In the genomic region with DNA sequence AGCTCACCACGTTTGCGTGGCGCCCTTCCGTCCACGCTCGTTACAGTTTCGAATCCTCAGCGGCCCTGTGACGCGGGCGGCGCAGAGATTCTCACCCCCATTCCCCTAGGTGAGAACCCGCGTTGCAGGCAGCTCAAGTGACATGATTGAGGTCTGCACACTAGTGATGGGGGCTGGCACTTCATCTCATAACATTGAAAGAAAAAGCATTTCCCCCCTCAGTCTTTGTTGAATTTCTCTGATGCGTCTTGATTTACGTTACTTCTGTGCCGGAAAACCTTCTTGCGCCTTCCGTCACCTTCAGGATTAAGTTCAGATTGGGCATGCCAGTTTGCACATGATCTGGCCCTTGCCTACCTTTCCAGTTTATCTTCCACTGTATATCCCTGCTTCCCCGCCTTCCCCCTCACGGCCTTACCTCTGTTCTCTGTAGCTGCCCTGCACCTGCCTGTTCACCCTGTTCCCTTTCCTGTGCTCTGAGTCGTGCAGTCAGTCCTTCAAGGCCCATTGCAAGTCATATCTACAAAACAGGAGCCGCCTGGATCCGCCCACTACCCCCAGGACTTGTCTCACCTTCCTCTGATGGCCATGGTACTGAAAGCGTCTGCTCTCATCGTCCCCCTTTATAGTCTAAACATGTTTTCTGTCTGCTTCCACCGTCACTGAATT, we compare ENCODE assay signal across 8 cellular contexts. TPM values are rescaled to one million over a fixed set of nuclear protein-coding genes. Genes with fewer than 3 reads are reported as not detected.
A peak's percentile ranks its signal among the peaks of the same experiment; 100 is the strongest.
DNase-seq lines count a peak whose midpoint lies in the region; ATAC-seq and TF ChIP-seq lines count a peak whose summit lies in the region.

No MANE protein-coding gene starts in this region.

- H3K4me1 ChIP-seq in Peyer's patch (peaks cover 0 to 13% (median 6%) of the 10 kb centered on the region in 4 donors), right atrium auricular region (peaks cover 0 to 21% of the 10 kb centered on the region in 2 donors), skeletal muscle satellite cell (ENCODE audit: control insufficient read depth, insufficient read depth, low read length) (peaks cover 63% of the 10 kb centered on the region)

- peak overlapping the region; percentile 95 for H3K9ac ChIP-seq in skeletal muscle satellite cell (ENCODE audit: low read depth, low read length)

- H3K27me3 ChIP-seq in GM06990 (replicated peaks; ENCODE audit: control insufficient read depth, insufficient read depth, low read length) (no peaks in the 10 kb centered on the region), Peyer's patch (no peaks in the 10 kb centered on the region), right atrium auricular region (no peaks in the 10 kb centered on the region), skeletal muscle satellite cell (ENCODE audit: control insufficient read depth, insufficient read depth, low read length) (no peaks in the 10 kb centered on the region)

- H3K4me2 ChIP-seq in skeletal muscle satellite cell (ENCODE audit: low read length): peak overlapping the region; percentile 82

- H3K36me3 ChIP-seq in GM06990 (ENCODE audit: control insufficient read depth, insufficient read depth, low read length) (peaks cover 6% of the 10 kb centered on the region), Peyer's patch (peaks cover 0 to 4% (median 0%) of the 10 kb centered on the region in 3 donors), right atrium auricular region (peaks cover 8% of the 10 kb centered on the region), skeletal muscle satellite cell (ENCODE audit: insufficient read depth, low read length) (peaks cover 24% of the 10 kb centered on the region)

- H3K9me3 ChIP-seq in Peyer's patch (no peaks in the 10 kb centered on the region), right atrium auricular region (no peaks in the 10 kb centered on the region), skeletal muscle satellite cell (replicated peaks; ENCODE audit: low read length) (no peaks in the 10 kb centered on the region)

- TF ChIP-seq CTCF in GM06990 (IDR thresholded peaks at IDR 0.05; ENCODE audit: insufficient read depth, low read length, poor library complexity, severe bottlenecking) (no peak), Peyer's patch (IDR thresholded peaks at IDR 0.05) (no peak), right atrium auricular region (IDR thresholded peaks at IDR 0.05) (no peak)

- H3K4me3 ChIP-seq in GM06990 (replicated peaks; ENCODE audit: low read depth, low read length): peak overlapping the region; percentile 65
- peak overlapping the region; percentile 61 to 89 (median 75) for H3K4me3 ChIP-seq in Peyer's patch
- peak overlapping the region; percentile 47 to 75 for H3K4me3 ChIP-seq in right atrium auricular region
- H3K4me3 ChIP-seq in skeletal muscle satellite cell (ENCODE audit: low read length): peak overlapping the region; percentile 92

- no peak for TF ChIP-seq POLR2A in Peyer's patch (IDR thresholded peaks at IDR 0.05)

- ATAC-seq in HG02973 (IDR thresholded peaks at IDR 0.05; ENCODE audit: unreplicated experiment): peak; percentile 3
- no peak for ATAC-seq in HG02840 (IDR thresholded peaks at IDR 0.05; ENCODE audit: low FRiP score, unreplicated experiment)

- H3K27ac ChIP-seq in Peyer's patch (peak overlapping the region; percentile 73 to 96 (median 94)), right atrium auricular region (peak overlapping the region; percentile 91 to 93)

- DNase-seq in GM06990 (ENCODE audit: extremely low read depth, insufficient read length): peak; percentile 51
- peak; percentile 43 to 58 (median 56) for DNase-seq in Peyer's patch
- DNase-seq in activated naive CD4-positive, alpha-beta T cell treated with Interleukin-2 at 50 U/mL for 16 hours: peak; percentile 58
- no peak for DNase-seq in right atrium auricular region (ENCODE audit: low spot score)
- DNase-seq in cerebellar nuclear complex (lab: John Stamatoyannopoulos, UW): no peak

RNA-seq across cellular contexts. Expression of a gene that starts 1.1 kb away (rescaled TPM):
- total RNA-seq in Peyer's patch (100 to 1,000 TPM in 3 of 4 donors, 10 to 100 TPM in 1; 43.7 to 181 (median 107) TPM), right atrium auricular region (10 to 100 TPM in 1 of 2 donors, 1 to 10 TPM in 1; 8.8 to 15.4 TPM)
- total RNA-seq in skeletal muscle satellite cell (2012; rRNA removed): 26.1 and 32.8 TPM in 2 replicates

RNA-seq across cellular contexts. Expression of a gene that starts 40.9 kb away (rescaled TPM):
- total RNA-seq in Peyer's patch (1 to 10 TPM in 1 of 4 donors, under 1 TPM in 2, not detected in 1; 0.85 to 1.6 (median 0.88) TPM), right atrium auricular region (under 1 TPM in 1 of 2 donors, not detected in 1; 0.59 TPM)
- 0.22 and 0.25 TPM in 2 replicates for total RNA-seq in skeletal muscle satellite cell (2012; rRNA removed)

Comparison
In these comparisons a context has a peak if more than half of its experiments do, and no peak if none do; other contexts are left out.
1. DNase-seq: peak in GM06990 (single experiment), Peyer's patch (3 of 3) and activated naive CD4-positive, alpha-beta T cell treated with Interleukin-2 at 50 U/mL for 16 hours (single experiment); none in right atrium auricular region (single experiment) and cerebellar nuclear complex (0 of 2).
2. Peak in every context shown above with its lines, with median percentiles within 50 percentile points of each other: H3K4me3 ChIP-seq.